ENCODE assay signal across 12 cellular contexts in genomic region chr10:22333667-22334282, GRCh38. TPM values are rescaled to one million over a fixed set of nuclear protein-coding genes. Genes with fewer than 3 reads are reported as not detected.
DNase-seq lines count a peak whose midpoint lies in the region; ATAC-seq lines count a peak whose summit lies in the region.
"Had no signal": no experiment of that assay in that cellular context is flagged by ENCODE, and none has a peak within 500 bp of the region (broad histone marks: within the 10 kb centered on the region; RNA-seq: fewer than 3 reads in every experiment).

No MANE protein-coding gene starts in this region.

- intact Hi-C loops in activated CD4-positive, alpha-beta memory T cell treated with anti-CD3 and anti-CD28 coated beads for 36 hours (cut with micrococcal nuclease) = loop anchor here (1.0 kb wide), 1 partner anchor 8 kb away; no protein-coding TSS in a partner anchor

- peaks cover 7% of the 10 kb centered on the region for H3K36me3 ChIP-seq in iPS-18a (ENCODE audit: control insufficient read depth, low read depth, low read length)

- H3K4me1 ChIP-seq in iPS-18a (ENCODE audit: control insufficient read depth, low read depth, low read length) = peaks cover 6% of the 10 kb centered on the region

- POLR2A ChIA-PET in activated CD4-positive, alpha-beta memory T cell treated with anti-CD3 and anti-CD28 coated beads for 36 hours (lab: Charles Lee) = no interaction called here

- H3K9me3 ChIP-seq in iPS-18a (ENCODE audit: control insufficient read depth, low read depth, low read length) = no peaks in the 10 kb centered on the region

- peak overlapping the region; percentile 75 for H3K4me3 Mint-ChIP-seq in activated T-cell treated with anti-CD3 and anti-CD28 coated beads, Interleukin-2, amount 50 U/mL, for 4 hours
- H3K4me3 Mint-ChIP-seq in activated CD4-positive, alpha-beta memory T cell treated with anti-CD3 and anti-CD28 coated beads for 36 hours = peak overlapping the region; percentile 55
- peak overlapping the region; percentile 65 for H3K4me3 Mint-ChIP-seq in stimulated activated memory B cell treated with anti-CD40 and anti-IgM and Interleukin-4, amounts not matched to agents 10 μg/mL and 1 μg/mL and 100 μg/mL, for 72 hours

- peaks cover 5% of the 10 kb centered on the region for H3K9me3 Mint-ChIP-seq in activated T-cell treated with anti-CD3 and anti-CD28 coated beads, Interleukin-2, amount 50 U/mL, for 4 hours
- peaks cover 3% of the 10 kb centered on the region for H3K9me3 Mint-ChIP-seq in activated CD4-positive, alpha-beta memory T cell treated with anti-CD3 and anti-CD28 coated beads for 36 hours
- H3K9me3 Mint-ChIP-seq in stimulated activated memory B cell treated with anti-CD40 and anti-IgM and Interleukin-4, amounts not matched to agents 10 μg/mL and 1 μg/mL and 100 μg/mL, for 72 hours = peaks cover 3% of the 10 kb centered on the region

- H3K36me3 Mint-ChIP-seq in activated T-cell treated with anti-CD3 and anti-CD28 coated beads, Interleukin-2, amount 50 U/mL, for 4 hours (ENCODE audit: insufficient read depth) = peaks cover 11% of the 10 kb centered on the region
- peaks cover 15% of the 10 kb centered on the region for H3K36me3 Mint-ChIP-seq in activated CD4-positive, alpha-beta memory T cell treated with anti-CD3 and anti-CD28 coated beads for 36 hours
- H3K36me3 Mint-ChIP-seq in stimulated activated memory B cell treated with anti-CD40 and anti-IgM and Interleukin-4, amounts not matched to agents 10 μg/mL and 1 μg/mL and 100 μg/mL, for 72 hours = peaks cover 18% of the 10 kb centered on the region

- peaks cover 34% of the 10 kb centered on the region for H3K4me1 Mint-ChIP-seq in activated T-cell treated with anti-CD3 and anti-CD28 coated beads, Interleukin-2, amount 50 U/mL, for 4 hours (ENCODE audit: low read depth)
- peaks cover 31% of the 10 kb centered on the region for H3K4me1 Mint-ChIP-seq in activated CD4-positive, alpha-beta memory T cell treated with anti-CD3 and anti-CD28 coated beads for 36 hours (ENCODE audit: low read depth)
- peaks cover 27% of the 10 kb centered on the region for H3K4me1 Mint-ChIP-seq in stimulated activated memory B cell treated with anti-CD40 and anti-IgM and Interleukin-4, amounts not matched to agents 10 μg/mL and 1 μg/mL and 100 μg/mL, for 72 hours

- no peak for DNase-seq in activated T-cell treated with anti-CD3 and anti-CD28 coated beads, Interleukin-2, amount 50 U/mL, for 4 hours
- DNase-seq in activated T-cell treated with anti-CD3 and anti-CD28 coated beads for 4 hours = no peak
- DNase-seq in activated CD4-positive, alpha-beta memory T cell treated with anti-CD3 and anti-CD28 coated beads for 36 hours = no peak
- DNase-seq in NCI-H1436 (lab: John Stamatoyannopoulos, UW) = no peak
- DNase-seq in NCI-H1694 treated with DMSO at 0.1 percent for 48 hours (lab: John Stamatoyannopoulos, UW) = no peak
- DNase-seq: activated CD4-positive, alpha-beta T cell treated with anti-CD3 and anti-CD28 coated beads, Interleukin-2, amount 50 U/mL, for 1 hour; NCI-H524; SIG-M5 had no signal

- peaks cover 43% of the 10 kb centered on the region for H3K27me3 Mint-ChIP-seq in activated T-cell treated with anti-CD3 and anti-CD28 coated beads, Interleukin-2, amount 50 U/mL, for 4 hours (ENCODE audit: low read depth)
- H3K27me3 Mint-ChIP-seq in activated CD4-positive, alpha-beta memory T cell treated with anti-CD3 and anti-CD28 coated beads for 36 hours = peaks cover 34% of the 10 kb centered on the region
- H3K27me3 Mint-ChIP-seq in stimulated activated memory B cell treated with anti-CD40 and anti-IgM and Interleukin-4, amounts not matched to agents 10 μg/mL and 1 μg/mL and 100 μg/mL, for 72 hours = peaks cover 22% of the 10 kb centered on the region

- H3K27ac ChIP-seq in iPS-18a (ENCODE audit: low read length) = no peak overlapping the region

- no peak for ATAC-seq in activated T-cell treated with anti-CD3 and anti-CD28 coated beads, Interleukin-2, amount 50 U/mL, for 4 hours
- no peak for ATAC-seq in stimulated activated memory B cell treated with anti-CD40 and anti-IgM and Interleukin-4, amounts not matched to agents 10 μg/mL and 1 μg/mL and 100 μg/mL, for 72 hours
- ATAC-seq in HG03280 (IDR thresholded peaks at IDR 0.05; ENCODE audit: unreplicated experiment) = no peak

- no peak overlapping the region for H3K9ac ChIP-seq in iPS-18a (ENCODE audit: low read length)

- H3K27ac Mint-ChIP-seq in activated CD4-positive, alpha-beta memory T cell treated with anti-CD3 and anti-CD28 coated beads for 36 hours = peak overlapping the region; percentile 54
- peak overlapping the region; percentile 61 for H3K27ac Mint-ChIP-seq in stimulated activated memory B cell treated with anti-CD40 and anti-IgM and Interleukin-4, amounts not matched to agents 10 μg/mL and 1 μg/mL and 100 μg/mL, for 72 hours

- H3K27me3 ChIP-seq in iPS-18a (ENCODE audit: control insufficient read depth, insufficient read depth, low read length) = peaks cover 100% of the 10 kb centered on the region

- CTCF ChIA-PET in activated CD4-positive, alpha-beta memory T cell treated with anti-CD3 and anti-CD28 coated beads for 36 hours (lab: Charles Lee) = no interaction called here

- peak overlapping the region; percentile 34 for H3K4me3 ChIP-seq in iPS-18a (ENCODE audit: low read length)

RNA-seq across cellular contexts. Expression of gene SPAG6, which starts 11.5 kb away (rescaled TPM):
- not detected for total RNA-seq in activated T-cell treated with anti-CD3 and anti-CD28 coated beads, Interleukin-2, amount 50 U/mL, for 4 hours
- under 1 TPM in 1 of 2 experiments, not detected in 1; 0.24 TPM for total RNA-seq in activated CD4-positive, alpha-beta memory T cell treated with anti-CD3 and anti-CD28 coated beads for 36 hours
- total RNA-seq: pulmonary artery endothelial cell had no signal

RNA-seq across cellular contexts. Expression of gene BMI1, which starts 12.9 kb away (rescaled TPM):
- total RNA-seq in activated T-cell treated with anti-CD3 and anti-CD28 coated beads, Interleukin-2, amount 50 U/mL, for 4 hours = 10 to 100 TPM; 80.9 to 96.1 (median 89.5) TPM
- total RNA-seq in activated CD4-positive, alpha-beta memory T cell treated with anti-CD3 and anti-CD28 coated beads for 36 hours = 10 to 100 TPM; 58.8 to 63.5 TPM

RNA-seq across cellular contexts. Expression of gene COMMD3, which starts 17.6 kb away (rescaled TPM):
- total RNA-seq in activated T-cell treated with anti-CD3 and anti-CD28 coated beads, Interleukin-2, amount 50 U/mL, for 4 hours = 10 to 100 TPM; 49.3 to 56.4 (median 51.0) TPM
- total RNA-seq in activated CD4-positive, alpha-beta memory T cell treated with anti-CD3 and anti-CD28 coated beads for 36 hours = 10 to 100 TPM; 84.6 to 91.4 TPM
